In genomic region chrX:96182366-96182765, GRCh38 we compare ENCODE assay signal across 8 cellular contexts.
A peak's percentile ranks its signal among the peaks of the same experiment; 100 is the strongest.
DNase-seq lines count a peak whose midpoint lies in the region; ATAC-seq and TF ChIP-seq lines count a peak whose summit lies in the region.

No MANE protein-coding gene starts in this region.

- peak; percentile 37 for TF ChIP-seq CTCF in epithelial cell of proximal tubule (conservative IDR thresholded peaks at IDR 0.05; ENCODE audit: low read depth, low read length)

- peak; percentile 11 for DNase-seq in SIG-M5 treated with dmso at 0.1 percent for 504 hours (lab: John Stamatoyannopoulos, UW; ENCODE audit: unreplicated experiment)
- no peak for DNase-seq in SIG-M5 (lab: John Stamatoyannopoulos, UW)
- peak; percentile 35 for DNase-seq in NCI-H446 treated with DMSO at 0.1 percent for 48 hours (lab: John Stamatoyannopoulos, UW)
- no peak for DNase-seq in epithelial cell of proximal tubule (ENCODE audit: low read depth)
- DNase-seq in stromal cell of bone marrow (ENCODE audit: low read depth), result peak; percentile 4
- no peak for DNase-seq in cortex of kidney (lab: John Stamatoyannopoulos, UW)
- DNase-seq in activated effector memory CD4-positive, alpha-beta T cell treated with Interleukin-2 at 50 U/mL for 16 hours, result no peak

- no peak overlapping the region for H3K4me3 ChIP-seq in epithelial cell of proximal tubule (ENCODE audit: low read depth, low read length)

- no peak for ATAC-seq in HG03354 (IDR thresholded peaks at IDR 0.05; ENCODE audit: poor library complexity, severe bottlenecking, unreplicated experiment)

Comparison
In these comparisons a context has a peak if more than half of its experiments do, and no peak if none do; other contexts are left out.
1. DNase-seq: peak in SIG-M5 treated with dmso at 0.1 percent for 504 hours (single experiment), NCI-H446 treated with DMSO at 0.1 percent for 48 hours (single experiment) and stromal cell of bone marrow (single experiment); none in SIG-M5 (single experiment), epithelial cell of proximal tubule (single experiment), cortex of kidney (single experiment) and activated effector memory CD4-positive, alpha-beta T cell treated with Interleukin-2 at 50 U/mL for 16 hours (single experiment).